In the genomic region with DNA sequence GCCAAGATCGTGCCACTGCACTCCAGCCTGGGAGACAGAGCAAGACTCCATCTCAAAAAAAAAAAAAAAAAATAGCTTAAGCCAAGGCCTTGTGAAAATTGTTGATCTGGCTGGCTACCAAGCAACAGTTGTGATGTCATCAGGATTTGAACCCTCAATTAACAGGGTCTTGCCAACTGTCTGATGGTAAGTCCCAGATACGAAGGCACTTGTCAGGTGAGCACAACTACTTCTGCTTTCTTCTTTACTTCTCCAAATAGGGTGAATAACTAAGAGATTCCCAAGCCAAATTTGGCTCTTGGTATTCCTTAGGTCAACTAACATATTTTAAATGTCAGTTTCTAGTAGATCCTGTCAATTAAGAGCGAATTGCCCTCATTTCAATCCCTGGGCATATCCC, we compare ENCODE assay signal across 26 cellular contexts. TPM values are rescaled to one million over a fixed set of nuclear protein-coding genes. Genes with fewer than 3 reads are reported as not detected.
"Had no signal": no experiment of that assay in that cellular context is flagged by ENCODE, and none has a peak within 500 bp of the region (broad histone marks: within the 10 kb centered on the region; RNA-seq: fewer than 3 reads in every experiment).

No MANE protein-coding gene starts in this region.

- H2AFZ ChIP-seq: neural progenitor cell had no signal

- H3K36me3 Mint-ChIP-seq: activated CD4-positive, alpha-beta memory T cell treated with anti-CD3 and anti-CD28 coated beads for 36 hours; activated naive CD8-positive, alpha-beta T cell treated with anti-CD3 and anti-CD28 coated beads for 36 hours; immature natural killer cell; naive thymus-derived CD4-positive, alpha-beta T cell; neural progenitor cell had no signal

- H3K27me3 ChIP-seq: body of pancreas, esophagus muscularis mucosa, gastroesophageal sphincter, heart right ventricle, neural progenitor cell, right atrium auricular region, tibial artery had no signal

- H3K4me3 ChIP-seq: body of pancreas, esophagus muscularis mucosa, gastroesophageal sphincter, heart right ventricle, mucosa of descending colon, neural progenitor cell, prostate gland, right atrium auricular region, tibial artery had no signal

- H3K4me1 ChIP-seq: prostate gland, right atrium auricular region, tibial artery had no signal

- H3K4me1 Mint-ChIP-seq: activated naive CD8-positive, alpha-beta T cell treated with anti-CD3 and anti-CD28 coated beads for 36 hours had no signal

- H3K36me3 ChIP-seq: esophagus muscularis mucosa, gastroesophageal sphincter, heart right ventricle, neural progenitor cell, prostate gland, right atrium auricular region, tibial artery had no signal

- H3K27ac ChIP-seq: esophagus muscularis mucosa, gastroesophageal sphincter, heart right ventricle, neural progenitor cell, prostate gland, right atrium auricular region, tibial artery had no signal

- H3K9me3 ChIP-seq: body of pancreas, esophagus muscularis mucosa, gastroesophageal sphincter, heart right ventricle, mucosa of descending colon, prostate gland, right atrium auricular region, tibial artery had no signal

- H3K4me2 ChIP-seq: neural progenitor cell had no signal

- H3K27ac Mint-ChIP-seq: activated B cell treated with CpG ODN at 0.5 μM for 24 hours; activated CD4-positive, alpha-beta memory T cell treated with anti-CD3 and anti-CD28 coated beads for 36 hours; activated naive CD8-positive, alpha-beta T cell treated with anti-CD3 and anti-CD28 coated beads for 36 hours; immature natural killer cell; naive thymus-derived CD4-positive, alpha-beta T cell; neural progenitor cell had no signal

- H3K27me3 Mint-ChIP-seq: activated B cell treated with CpG ODN at 0.5 μM for 24 hours; activated CD4-positive, alpha-beta memory T cell treated with anti-CD3 and anti-CD28 coated beads for 36 hours; activated naive CD8-positive, alpha-beta T cell treated with anti-CD3 and anti-CD28 coated beads for 36 hours; naive thymus-derived CD4-positive, alpha-beta T cell had no signal

- H3K9me3 Mint-ChIP-seq: activated B cell treated with CpG ODN at 0.5 μM for 24 hours; activated CD4-positive, alpha-beta memory T cell treated with anti-CD3 and anti-CD28 coated beads for 36 hours; activated naive CD8-positive, alpha-beta T cell treated with anti-CD3 and anti-CD28 coated beads for 36 hours; immature natural killer cell; naive thymus-derived CD4-positive, alpha-beta T cell; neural progenitor cell had no signal

- DNase-seq: activated B cell treated with CpG ODN at 0.5 μM for 24 hours; activated CD4-positive, alpha-beta memory T cell treated with anti-CD3 and anti-CD28 coated beads for 36 hours; activated CD4-positive, alpha-beta T cell treated with anti-CD3 and anti-CD28 coated beads for 4 hours; activated naive CD8-positive, alpha-beta T cell treated with anti-CD3 and anti-CD28 coated beads for 36 hours; activated T-cell treated with anti-CD3 and anti-CD28 coated beads for 4 hours; amniotic stem cell; body of pancreas; dermis blood vessel endothelial cell; effector memory CD4-positive, alpha-beta T cell; heart right ventricle; immature natural killer cell; left ventricle myocardium superior; mucosa of descending colon; naive thymus-derived CD4-positive, alpha-beta T cell; stimulated activated CD4-positive, alpha-beta T cell treated with anti-CD3 and anti-CD28 coated beads, Interleukin-2, amount 100 ng/mL, for 24 hours; stimulated activated naive CD4-positive, alpha-beta T cell treated with Interleukin-2 at 50 U/mL for 16 hours; tibial artery had no signal

- H3K4me3 Mint-ChIP-seq: activated B cell treated with CpG ODN at 0.5 μM for 24 hours; activated CD4-positive, alpha-beta memory T cell treated with anti-CD3 and anti-CD28 coated beads for 36 hours; activated naive CD8-positive, alpha-beta T cell treated with anti-CD3 and anti-CD28 coated beads for 36 hours; immature natural killer cell; naive thymus-derived CD4-positive, alpha-beta T cell; neural progenitor cell had no signal

- H3K9ac ChIP-seq: neural progenitor cell had no signal

- ATAC-seq: body of pancreas; gastroesophageal sphincter; heart right ventricle; left ventricle myocardium superior; mucosa of descending colon; naive thymus-derived CD4-positive, alpha-beta T cell had no signal

RNA-seq across cellular contexts. Expression of a gene that starts 47.4 kb away (rescaled TPM):
- total RNA-seq: activated B cell treated with CpG ODN at 0.5 μM for 24 hours; body of pancreas; cardiac septum; dermis blood vessel endothelial cell; esophagus muscularis mucosa; mucosa of descending colon; naive thymus-derived CD4-positive, alpha-beta T cell; osteocyte; right atrium auricular region; skeletal muscle tissue; urinary bladder had no signal
